8 cellular contexts compared by ENCODE assay signal in genomic region chr5:157820593-157821252, GRCh38. TPM values are rescaled to one million over a fixed set of nuclear protein-coding genes. Genes with fewer than 3 reads are reported as not detected.
A peak's percentile ranks its signal among the peaks of the same experiment; 100 is the strongest.
DNase-seq lines count a peak whose midpoint lies in the region; ATAC-seq, FAIRE-seq and TF ChIP-seq lines count a peak whose summit lies in the region.

No MANE protein-coding gene starts in this region.

- H3K4me2 ChIP-seq in SK-N-SH, result no peak overlapping the region

- H3K9me3 Mint-ChIP-seq in activated CD4-positive, alpha-beta memory T cell treated with anti-CD3 and anti-CD28 coated beads, Interleukin-2, amount 10 ng/mL, durations not matched to agents 7 days and 5 days, result no peaks in the 10 kb centered on the region

- H3K4me1 ChIP-seq in SK-N-SH (ENCODE audit: control insufficient read depth in 1 of 2, insufficient read depth in 2 of 2, low read depth in 1 of 2, low read length in 1 of 2), result peaks cover 0 to 6% of the 10 kb centered on the region in 2 experiments; a peak in 2 of 4 replicates
- H3K4me1 ChIP-seq in psoas muscle, result peaks cover 29% of the 10 kb centered on the region

- H4K20me1 ChIP-seq in SK-N-SH (ENCODE audit: insufficient read depth), result peaks cover 73% of the 10 kb centered on the region

- ATAC-seq in psoas muscle (peak in 1 of 4 donors; percentile 55), GM18502 (IDR thresholded peaks at IDR 0.05; ENCODE audit: poor library complexity, unreplicated experiment) (no peak)

- peaks cover 84% of the 10 kb centered on the region for H3K79me2 ChIP-seq in SK-N-SH (ENCODE audit: insufficient read depth)

- intact Hi-C loops in psoas muscle (cut with DNase I), result loop anchor here in 1 of 2 donors (5.0 kb wide), 1 partner anchor 37 kb away; the partner anchor contains the start of gene CLINT1

- peaks cover 19% of the 10 kb centered on the region for H3K36me3 Mint-ChIP-seq in activated CD4-positive, alpha-beta memory T cell treated with anti-CD3 and anti-CD28 coated beads, Interleukin-2, amount 10 ng/mL, durations not matched to agents 7 days and 5 days (ENCODE audit: low read depth)

- H3K27ac ChIP-seq in SK-N-SH (ENCODE audit: low read depth in 2 of 2, low read length in 1 of 2), result no peak overlapping the region; a peak in 1 of 4 replicates
- no peak overlapping the region for H3K27ac ChIP-seq in psoas muscle

- no peak overlapping the region for H3K4me3 ChIP-seq in SK-N-SH (ENCODE audit: low read depth in 2 of 2, low read length in 1 of 2)
- no peak overlapping the region for H3K4me3 ChIP-seq in fibroblast of pulmonary artery (replicated peaks; ENCODE audit: low read depth, low read length)
- no peak overlapping the region for H3K4me3 ChIP-seq in psoas muscle

- H3K9ac ChIP-seq in SK-N-SH, result no peak overlapping the region

- peaks cover 17% of the 10 kb centered on the region for H3K4me1 Mint-ChIP-seq in activated CD4-positive, alpha-beta memory T cell treated with anti-CD3 and anti-CD28 coated beads, Interleukin-2, amount 10 ng/mL, durations not matched to agents 7 days and 5 days

- no peaks in the 10 kb centered on the region for H3K9me2 ChIP-seq in SK-N-SH

- H3K36me3 ChIP-seq in SK-N-SH (replicated peaks in 1 of 2; ENCODE audit: control insufficient read depth in 1 of 2, insufficient read depth in 2 of 2, low read length in 1 of 2) (peaks cover 9 to 14% of the 10 kb centered on the region in 2 experiments), psoas muscle (ENCODE audit: insufficient read depth in 1 of 2, low read depth in 1 of 2) (peaks cover 0 to 5% of the 10 kb centered on the region in 2 donors)

- H2AFZ ChIP-seq in SK-N-SH (ENCODE audit: low read depth), result no peak overlapping the region

- no peak overlapping the region for H3K27ac Mint-ChIP-seq in activated CD4-positive, alpha-beta memory T cell treated with anti-CD3 and anti-CD28 coated beads, Interleukin-2, amount 10 ng/mL, durations not matched to agents 7 days and 5 days

- no peaks in the 10 kb centered on the region for H3K9me3 ChIP-seq in SK-N-SH
- no peaks in the 10 kb centered on the region for H3K9me3 ChIP-seq in psoas muscle

- no peak for FAIRE-seq in HTR-8/SVneo (lab: Jason Lieb, UNC)

- CTCF ChIA-PET in SK-N-SH (lab: Yijun Ruan, JAX), result interaction anchor here (0.7 to 2.1 kb wide), 15 partner anchors 11 to 1286 kb away, joined by 3 to 11 read pairs (median 5); partner anchors contain the start of gene LSM11
- CTCF ChIA-PET in activated CD4-positive, alpha-beta memory T cell treated with anti-CD3 and anti-CD28 coated beads, Interleukin-2, amount 10 ng/mL, durations not matched to agents 7 days and 5 days (lab: Charles Lee), result interaction anchor here (0.6 to 4.4 kb wide), 6 partner anchors 40 to 259 kb away, joined by 3 to 87 read pairs (median 4); no protein-coding TSS in a partner anchor

- WGBS in SK-N-SH (ENCODE audit: low lambda C conversion rate), result 29% methylated on average over 6 of the region's 6 CpGs
- WGBS in psoas muscle, 3 donors, result 26 to 30% (median 28%) methylated on average over 6 of the region's 6 CpGs

- no peak overlapping the region for H3K4me3 Mint-ChIP-seq in activated CD4-positive, alpha-beta memory T cell treated with anti-CD3 and anti-CD28 coated beads, Interleukin-2, amount 10 ng/mL, durations not matched to agents 7 days and 5 days

- no peak for TF ChIP-seq EP300 in SK-N-SH (IDR thresholded peaks at IDR 0.05; ENCODE audit: borderline replicate concordance in 1 of 2, low read depth in 1 of 2, low read length in 1 of 2)

- DNase-seq in DMS 273 (lab: John Stamatoyannopoulos, UW; ENCODE audit: unreplicated experiment) (peak; percentile 67), DMS 273 treated with DMSO at 0.1 percent for 48 hours (lab: John Stamatoyannopoulos, UW) (no peak), HTR-8/SVneo (ENCODE audit: insufficient read length, low spot score) (peak; percentile 15), SK-N-SH (peak; percentile 19), fibroblast of pulmonary artery (ENCODE audit: low read depth) (peak; percentile 75), psoas muscle (no peak)
- no peak for DNase-seq in activated CD4-positive, alpha-beta memory T cell treated with anti-CD3 and anti-CD28 coated beads, Interleukin-2, amount 10 ng/mL, durations not matched to agents 7 days and 5 days

- H3K27me3 Mint-ChIP-seq in activated CD4-positive, alpha-beta memory T cell treated with anti-CD3 and anti-CD28 coated beads, Interleukin-2, amount 10 ng/mL, durations not matched to agents 7 days and 5 days, result no peaks in the 10 kb centered on the region

- peaks cover 27% of the 10 kb centered on the region for H3F3A ChIP-seq in SK-N-SH (replicated peaks; ENCODE audit: insufficient read depth)

- TF ChIP-seq CTCF in SK-N-SH (IDR thresholded peaks at IDR 0.05) (peak; percentile 78), fibroblast of pulmonary artery (IDR thresholded peaks at IDR 0.05; ENCODE audit: low read length, missing control alignments) (peak; percentile 62), psoas muscle (IDR thresholded peaks at IDR 0.05) (peak; percentile 46)

- TF ChIP-seq RAD21 in SK-N-SH (IDR thresholded peaks at IDR 0.05; ENCODE audit: low read length), result peak; percentile 60

- H3K27me3 ChIP-seq in SK-N-SH (ENCODE audit: insufficient read depth), result no peaks in the 10 kb centered on the region
- no peaks in the 10 kb centered on the region for H3K27me3 ChIP-seq in psoas muscle (ENCODE audit: insufficient read depth in 3 of 3, low read length in 2 of 3)

- POLR2A ChIA-PET in SK-N-SH (lab: Yijun Ruan, JAX), result no interaction called here
- POLR2A ChIA-PET in activated CD4-positive, alpha-beta memory T cell treated with anti-CD3 and anti-CD28 coated beads, Interleukin-2, amount 10 ng/mL, durations not matched to agents 7 days and 5 days (lab: Charles Lee), result interaction anchor here (1.1 kb wide), 1 partner anchor 38 kb away, joined by 3 read pairs; the partner anchor contains the start of gene CLINT1

TF ChIP-seq in SK-N-SH, 30 proteins besides CTCF, POLR2A, EP300 and RAD21:
- TF ChIP-seq SMC3 (IDR thresholded peaks at IDR 0.05; ENCODE audit: low read depth, low read length) (peak; percentile 25; the same call in 1 of the 2 replicates), GATA2 (CRISPR knock-in tag; IDR thresholded peaks at IDR 0.05) (no peak)

RNA-seq across cellular contexts. Expression of gene CLINT1, which starts 38.2 kb away (rescaled TPM):
- polyA plus RNA-seq in SK-N-SH (2012; rRNA removed) (65.4 and 105 TPM in 2 replicates), psoas muscle (10 to 100 TPM; 37.9 to 89.7 (median 56.6) TPM)
- 46.0 and 56.1 TPM in 2 replicates for polyA plus RNA-seq in SK-N-SH (2012; cell fraction: cytosol; rRNA removed)
- polyA plus RNA-seq in SK-N-SH (2012; cell fraction: nucleus; rRNA removed), result 136 and 198 TPM in 2 replicates
- total RNA-seq in psoas muscle, result 10 to 100 TPM; 50.8 to 83.3 (median 68.4) TPM
- 10 to 100 TPM; 64.9 to 68.6 TPM for total RNA-seq in activated CD4-positive, alpha-beta memory T cell treated with anti-CD3 and anti-CD28 coated beads, Interleukin-2, amount 10 ng/mL, durations not matched to agents 7 days and 5 days

Comparison
In these comparisons a context has a peak if more than half of its experiments do, and no peak if none do; other contexts are left out.
1. DNase-seq: peak in DMS 273 (single experiment), HTR-8/SVneo (single experiment), SK-N-SH (single experiment) and fibroblast of pulmonary artery (single experiment); none in DMS 273 treated with DMSO at 0.1 percent for 48 hours (single experiment), psoas muscle (0 of 2) and activated CD4-positive, alpha-beta memory T cell treated with anti-CD3 and anti-CD28 coated beads, Interleukin-2, amount 10 ng/mL, durations not matched to agents 7 days and 5 days (single experiment).
2. Peak in every context shown above with its lines, with median percentiles within 50 percentile points of each other: CTCF ChIP-seq.